In genomic region chr17:41287050-41287449, GRCh38 we compare ENCODE assay signal across 31 cellular contexts. TPM values are rescaled to one million over a fixed set of nuclear protein-coding genes. Genes with fewer than 3 reads are reported as not detected.
"Had no signal": no experiment of that assay in that cellular context is flagged by ENCODE, and none has a peak within 500 bp of the region (broad histone marks: within the 10 kb centered on the region; RNA-seq: fewer than 3 reads in every experiment).

No MANE protein-coding gene starts in this region.

- H3K27me3 ChIP-seq: breast epithelium, gastrocnemius medialis, neural progenitor cell, right atrium auricular region, upper lobe of right lung had no signal

- H3K9me3 ChIP-seq: breast epithelium, esophagus muscularis mucosa, gastrocnemius medialis, heart left ventricle, left ventricle myocardium inferior, prostate gland, right atrium auricular region, upper lobe of right lung had no signal

- H3K27ac ChIP-seq: breast epithelium, dorsolateral prefrontal cortex, esophagus muscularis mucosa, gastrocnemius medialis, heart left ventricle, left ventricle myocardium inferior, neural progenitor cell, prostate gland, right atrium auricular region, upper lobe of right lung, WERI-Rb-1 had no signal

- ATAC-seq: activated T-cell treated with anti-CD3 and anti-CD28 coated beads, Interleukin-2, amount 50 U/mL, for 4 hours; effector memory CD8-positive, alpha-beta T cell; gastrocnemius medialis; heart left ventricle; naive thymus-derived CD8-positive, alpha-beta T cell; T-cell; upper lobe of right lung had no signal

- H3K4me1 ChIP-seq: breast epithelium, gastrocnemius medialis, heart left ventricle, left ventricle myocardium inferior, prostate gland, right atrium auricular region, upper lobe of right lung had no signal

- H3K4me2 ChIP-seq: neural progenitor cell had no signal

- H2AFZ ChIP-seq: neural progenitor cell had no signal

- H3K4me3 ChIP-seq: breast epithelium, dorsolateral prefrontal cortex, esophagus muscularis mucosa, gastrocnemius medialis, heart left ventricle, left ventricle myocardium inferior, neural progenitor cell, prostate gland, right atrium auricular region, upper lobe of right lung had no signal

- DNase-seq: activated CD4-positive, CD25-positive, alpha-beta regulatory T cell treated with anti-CD3 and anti-CD28 coated beads, Interleukin-2, amount 50 U/mL, for 72 hours; activated CD8-positive, alpha-beta memory T cell treated with anti-CD3 and anti-CD28 coated beads for 24 hours; activated CD8-positive, alpha-beta memory T cell treated with anti-CD3 and anti-CD28 coated beads, Interleukin-2, amount 50 U/mL, for 48 hours; activated naive CD4-positive, alpha-beta T cell; activated naive CD8-positive, alpha-beta T cell treated with anti-CD3 and anti-CD28 coated beads for 36 hours; activated T-cell treated with anti-CD3 and anti-CD28 coated beads, Interleukin-2, amount 50 U/mL, for 4 hours; dorsolateral prefrontal cortex; effector memory CD8-positive, alpha-beta T cell; gastrocnemius medialis; heart left ventricle; kidney; left ventricle myocardium inferior; naive thymus-derived CD8-positive, alpha-beta T cell; stimulated activated CD4-positive, alpha-beta T cell treated with anti-CD3 and anti-CD28 coated beads, Interleukin-4, amount 100 ng/mL, for 24 hours; stimulated activated naive CD4-positive, alpha-beta T cell treated with Interleukin-2 at 50 U/mL for 16 hours; T-cell; upper lobe of right lung; WERI-Rb-1 had no signal

- H3K36me3 ChIP-seq: breast epithelium, esophagus muscularis mucosa, gastrocnemius medialis, heart left ventricle, left ventricle myocardium inferior, neural progenitor cell, prostate gland, right atrium auricular region, upper lobe of right lung, WERI-Rb-1 had no signal

- H3K9me3 Mint-ChIP-seq: activated naive CD8-positive, alpha-beta T cell treated with anti-CD3 and anti-CD28 coated beads for 36 hours; activated T-cell treated with anti-CD3 and anti-CD28 coated beads, Interleukin-2, amount 50 U/mL, for 4 hours; activated T-helper 2 cell treated with anti-CD3 and anti-CD28 coated beads, Interferon-gamma antibody, Interleukin-2, Interleukin-4, amounts not matched to agents 10 μg/mL and 5 μg/mL and 100 μg/mL, durations not matched to agents 14 hours and 24 hours and 36 hours; central memory CD8-positive, alpha-beta T cell; effector memory CD8-positive, alpha-beta T cell; mesothelial cell of epicardium; naive thymus-derived CD8-positive, alpha-beta T cell; neural progenitor cell; T-cell; T-helper 2 cell treated with Interferon-gamma antibody and Interleukin-4, amounts not matched to agents 5 μg/mL and 100 μg/mL, for 36 hours had no signal

- H3K27ac Mint-ChIP-seq: activated naive CD8-positive, alpha-beta T cell treated with anti-CD3 and anti-CD28 coated beads for 36 hours; activated T-helper 2 cell treated with anti-CD3 and anti-CD28 coated beads, Interferon-gamma antibody, Interleukin-2, Interleukin-4, amounts not matched to agents 10 μg/mL and 5 μg/mL and 100 μg/mL, durations not matched to agents 14 hours and 24 hours and 36 hours; effector memory CD8-positive, alpha-beta T cell; mesothelial cell of epicardium; naive thymus-derived CD8-positive, alpha-beta T cell; neural progenitor cell; T-cell; T-helper 2 cell treated with Interferon-gamma antibody and Interleukin-4, amounts not matched to agents 5 μg/mL and 100 μg/mL, for 36 hours had no signal

- H3K36me3 Mint-ChIP-seq: activated naive CD8-positive, alpha-beta T cell treated with anti-CD3 and anti-CD28 coated beads for 36 hours; mesothelial cell of epicardium; naive thymus-derived CD8-positive, alpha-beta T cell; neural progenitor cell; T-cell had no signal

RNA-seq across cellular contexts. Expression of gene KRTAP9-7, which starts 11.6 kb away (rescaled TPM):
- total RNA-seq: activated naive CD8-positive, alpha-beta T cell treated with anti-CD3 and anti-CD28 coated beads for 36 hours; activated T-cell treated with anti-CD3 and anti-CD28 coated beads, Interleukin-2, amount 50 U/mL, for 4 hours; activated T-helper 2 cell treated with anti-CD3 and anti-CD28 coated beads, Interferon-gamma antibody, Interleukin-2, Interleukin-4, amounts not matched to agents 10 μg/mL and 5 μg/mL and 100 μg/mL, durations not matched to agents 14 hours and 24 hours and 36 hours; breast epithelium; dorsolateral prefrontal cortex; endothelial cell of umbilical vein; esophagus muscularis mucosa; gastrocnemius medialis; heart left ventricle; kidney; left ventricle myocardium inferior; lung microvascular endothelial cell; mesothelial cell of epicardium; naive thymus-derived CD8-positive, alpha-beta T cell; osteoblast; prostate gland; right atrium auricular region; T-cell; upper lobe of right lung had no signal
- polyA plus RNA-seq: endothelial cell of umbilical vein; heart left ventricle; naive thymus-derived CD8-positive, alpha-beta T cell; thymus had no signal

RNA-seq across cellular contexts. Expression of gene KRTAP29-1, which starts 15.6 kb away (rescaled TPM):
- total RNA-seq: activated naive CD8-positive, alpha-beta T cell treated with anti-CD3 and anti-CD28 coated beads for 36 hours; activated T-cell treated with anti-CD3 and anti-CD28 coated beads, Interleukin-2, amount 50 U/mL, for 4 hours; activated T-helper 2 cell treated with anti-CD3 and anti-CD28 coated beads, Interferon-gamma antibody, Interleukin-2, Interleukin-4, amounts not matched to agents 10 μg/mL and 5 μg/mL and 100 μg/mL, durations not matched to agents 14 hours and 24 hours and 36 hours; breast epithelium; dorsolateral prefrontal cortex; endothelial cell of umbilical vein; esophagus muscularis mucosa; gastrocnemius medialis; heart left ventricle; kidney; left ventricle myocardium inferior; lung microvascular endothelial cell; mesothelial cell of epicardium; naive thymus-derived CD8-positive, alpha-beta T cell; osteoblast; prostate gland; right atrium auricular region; upper lobe of right lung had no signal
- polyA plus RNA-seq: endothelial cell of umbilical vein, heart left ventricle had no signal

RNA-seq across cellular contexts. Expression of gene KRTAP9-6, which starts 21.9 kb away (rescaled TPM):
- total RNA-seq: activated naive CD8-positive, alpha-beta T cell treated with anti-CD3 and anti-CD28 coated beads for 36 hours; activated T-cell treated with anti-CD3 and anti-CD28 coated beads, Interleukin-2, amount 50 U/mL, for 4 hours; activated T-helper 2 cell treated with anti-CD3 and anti-CD28 coated beads, Interferon-gamma antibody, Interleukin-2, Interleukin-4, amounts not matched to agents 10 μg/mL and 5 μg/mL and 100 μg/mL, durations not matched to agents 14 hours and 24 hours and 36 hours; breast epithelium; dorsolateral prefrontal cortex; endothelial cell of umbilical vein; esophagus muscularis mucosa; gastrocnemius medialis; heart left ventricle; kidney; left ventricle myocardium inferior; lung microvascular endothelial cell; mesothelial cell of epicardium; naive thymus-derived CD8-positive, alpha-beta T cell; osteoblast; prostate gland; right atrium auricular region; T-cell; upper lobe of right lung had no signal
- polyA plus RNA-seq: endothelial cell of umbilical vein; heart left ventricle; naive thymus-derived CD8-positive, alpha-beta T cell had no signal

RNA-seq across cellular contexts. Expression of gene KRTAP16-1, which starts 22.1 kb away (rescaled TPM):
- total RNA-seq: activated naive CD8-positive, alpha-beta T cell treated with anti-CD3 and anti-CD28 coated beads for 36 hours; activated T-cell treated with anti-CD3 and anti-CD28 coated beads, Interleukin-2, amount 50 U/mL, for 4 hours; activated T-helper 2 cell treated with anti-CD3 and anti-CD28 coated beads, Interferon-gamma antibody, Interleukin-2, Interleukin-4, amounts not matched to agents 10 μg/mL and 5 μg/mL and 100 μg/mL, durations not matched to agents 14 hours and 24 hours and 36 hours; breast epithelium; dorsolateral prefrontal cortex; endothelial cell of umbilical vein; esophagus muscularis mucosa; gastrocnemius medialis; heart left ventricle; kidney; left ventricle myocardium inferior; lung microvascular endothelial cell; mesothelial cell of epicardium; osteoblast; prostate gland; right atrium auricular region; upper lobe of right lung had no signal
- polyA plus RNA-seq: endothelial cell of umbilical vein, heart left ventricle had no signal

RNA-seq across cellular contexts. Expression of gene KRTAP17-1, which starts 28.5 kb away (rescaled TPM):
- total RNA-seq: activated naive CD8-positive, alpha-beta T cell treated with anti-CD3 and anti-CD28 coated beads for 36 hours; activated T-cell treated with anti-CD3 and anti-CD28 coated beads, Interleukin-2, amount 50 U/mL, for 4 hours; activated T-helper 2 cell treated with anti-CD3 and anti-CD28 coated beads, Interferon-gamma antibody, Interleukin-2, Interleukin-4, amounts not matched to agents 10 μg/mL and 5 μg/mL and 100 μg/mL, durations not matched to agents 14 hours and 24 hours and 36 hours; breast epithelium; dorsolateral prefrontal cortex; endothelial cell of umbilical vein; esophagus muscularis mucosa; gastrocnemius medialis; heart left ventricle; kidney; left ventricle myocardium inferior; lung microvascular endothelial cell; mesothelial cell of epicardium; naive thymus-derived CD8-positive, alpha-beta T cell; osteoblast; prostate gland; right atrium auricular region; T-cell; upper lobe of right lung had no signal
- polyA plus RNA-seq: endothelial cell of umbilical vein; heart left ventricle; naive thymus-derived CD8-positive, alpha-beta T cell had no signal
